19 cellular contexts compared by ENCODE assay signal in genomic region chrX:136822337-136823095, GRCh38. TPM values are rescaled to one million over a fixed set of nuclear protein-coding genes. Genes with fewer than 3 reads are reported as not detected.
DNase-seq lines count a peak whose midpoint lies in the region; ATAC-seq and TF ChIP-seq lines count a peak whose summit lies in the region.
"Had no signal": no experiment of that assay in that cellular context is flagged by ENCODE, and none has a peak within 500 bp of the region (broad histone marks: within the 10 kb centered on the region; RNA-seq: fewer than 3 reads in every experiment).

No MANE protein-coding gene starts in this region.

- TF ChIP-seq CTCF in choroid plexus epithelial cell (conservative IDR thresholded peaks at IDR 0.05; ENCODE audit: low read depth, low read length), result no peak
- TF ChIP-seq CTCF in gastrocnemius medialis (IDR thresholded peaks at IDR 0.05 in 4 of 5, conservative IDR thresholded peaks at IDR 0.05 in 1 of 5), result no peak

- in situ Hi-C loops in gastrocnemius medialis (cut with MboI; ENCODE audit: low sequenced_read_pairs in 4 of 4), result no loop called here

- H3K36me3 ChIP-seq in gastrocnemius medialis, result peaks cover 0 to 5% of the 10 kb centered on the region in 2 donors
- H3K36me3 ChIP-seq: SJCRH30 had no signal

- no peaks in the 10 kb centered on the region for H3K27me3 ChIP-seq in gastrocnemius medialis
- H3K27me3 ChIP-seq: SJCRH30 had no signal

- H3K4me3 ChIP-seq in choroid plexus epithelial cell (ENCODE audit: low read depth, low read length) (no peak overlapping the region), gastrocnemius medialis (no peak overlapping the region)
- H3K4me3 ChIP-seq: SJCRH30 had no signal

- H3K9me3 ChIP-seq in gastrocnemius medialis, result no peaks in the 10 kb centered on the region
- H3K9me3 ChIP-seq: SJCRH30 had no signal

- peaks cover 0 to 5% of the 10 kb centered on the region in 2 donors for H3K4me1 ChIP-seq in gastrocnemius medialis
- H3K4me1 ChIP-seq: SJCRH30 had no signal

- peak overlapping the region in 2 of 4 donors; percentile 18 to 63 for H3K27ac ChIP-seq in gastrocnemius medialis
- H3K27ac ChIP-seq: 22Rv1, C4-2B, SJCRH30 had no signal

- TF ChIP-seq POLR2A in gastrocnemius medialis (IDR thresholded peaks at IDR 0.05), result no peak

- peak; percentile 9 for DNase-seq in DMS53 (lab: John Stamatoyannopoulos, UW)
- no peak for DNase-seq in DMS53 treated with DMSO at 0.1 percent for 48 hours (lab: John Stamatoyannopoulos, UW; ENCODE audit: unreplicated experiment)
- DNase-seq in LHCN-M2 (ENCODE audit: low read depth), result peak; percentile 32
- peak; percentile 18 for DNase-seq in choroid plexus epithelial cell (ENCODE audit: low read depth)
- DNase-seq in gastrocnemius medialis, result peak in 1 of 2 donors; percentile 33
- no peak for DNase-seq in stimulated activated naive CD8-positive, alpha-beta T cell treated with anti-CD3 and anti-CD28 coated beads, Interleukin-15, Interleukin-2, amounts not matched to agents 100 U/mL and 50 U/mL, for 24 hours
- no peak for DNase-seq in posterior cingulate gyrus
- DNase-seq: COR-L47, DMS79, GF-D8, Karpas-422, NCI-H1436, NCI-H2029 treated with DMSO at 0.1 percent for 48 hours, NCI-H510A treated with DMSO at 0.1 percent for 48 hours, SJCRH30 had no signal

- intact Hi-C loops in gastrocnemius medialis (cut with DNase I; ENCODE audit: low total_unique reads) (no loop called here), posterior cingulate gyrus (cut with DNase I) (no loop called here)

- ATAC-seq in gastrocnemius medialis (peak; percentile 42 to 70), GM18498 (IDR thresholded peaks at IDR 0.05; ENCODE audit: unreplicated experiment) (no peak)
- no peak for ATAC-seq in stimulated activated naive CD8-positive, alpha-beta T cell treated with anti-CD3 and anti-CD28 coated beads, Interleukin-15, Interleukin-2, amounts not matched to agents 100 U/mL and 50 U/mL, for 24 hours
- ATAC-seq: HCT116 had no signal

RNA-seq across cellular contexts. Expression of gene ARHGEF6, which starts 41.8 kb away (rescaled TPM):
- total RNA-seq in LHCN-M2 (2014; rRNA removed) (21.7 and 30.2 TPM in 2 replicates), gastrocnemius medialis (10 to 100 TPM; 15.0 to 29.9 (median 24.5) TPM)
- 9.2 TPM for polyA plus RNA-seq in LHCN-M2 (2012)

RNA-seq across cellular contexts. Expression of gene RBMX, which starts 58.0 kb away (rescaled TPM):
- 383 and 536 TPM in 2 replicates for total RNA-seq in LHCN-M2 (2014; rRNA removed)
- 121 TPM for polyA plus RNA-seq in LHCN-M2 (2012)
- total RNA-seq in gastrocnemius medialis, result 100 to 1,000 TPM; 113 to 339 (median 248) TPM

Comparison
In these comparisons a context has a peak if more than half of its experiments do, and no peak if none do; other contexts are left out.
1. DNase-seq: peak in DMS53 (single experiment), LHCN-M2 (single experiment) and choroid plexus epithelial cell (single experiment); none in DMS53 treated with DMSO at 0.1 percent for 48 hours (single experiment), stimulated activated naive CD8-positive, alpha-beta T cell treated with anti-CD3 and anti-CD28 coated beads, Interleukin-15, Interleukin-2, amounts not matched to agents 100 U/mL and 50 U/mL, for 24 hours (single experiment) and posterior cingulate gyrus (0 of 10).
2. ATAC-seq: peak in gastrocnemius medialis (2 of 2); none in stimulated activated naive CD8-positive, alpha-beta T cell treated with anti-CD3 and anti-CD28 coated beads, Interleukin-15, Interleukin-2, amounts not matched to agents 100 U/mL and 50 U/mL, for 24 hours (single experiment) and GM18498 (single experiment).